In the genomic region with DNA sequence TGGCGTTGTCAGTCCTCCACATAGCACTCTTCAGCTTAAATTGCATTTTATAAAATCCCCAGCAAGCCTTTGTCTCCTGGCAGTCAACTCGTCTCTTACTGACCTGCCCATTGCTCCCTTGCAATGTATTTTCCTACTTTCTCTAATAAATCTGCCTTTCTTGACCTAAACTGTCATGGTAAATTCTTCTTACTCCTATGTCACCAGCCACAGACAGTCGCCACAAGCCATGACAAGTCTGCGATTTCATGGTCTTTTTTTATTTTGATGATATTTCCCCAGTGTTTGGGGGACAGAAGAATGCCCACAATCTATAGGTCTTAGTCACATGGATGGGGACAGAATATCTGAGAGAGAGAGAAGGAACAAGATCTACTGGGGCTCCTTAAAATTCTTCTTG, we compare ENCODE assay signal across 11 cellular contexts. TPM values are rescaled to one million over a fixed set of nuclear protein-coding genes. Genes with fewer than 3 reads are reported as not detected.
DNase-seq lines count a peak whose midpoint lies in the region; ATAC-seq and TF ChIP-seq lines count a peak whose summit lies in the region.
"Had no signal": no experiment of that assay in that cellular context is flagged by ENCODE, and none has a peak within 500 bp of the region (broad histone marks: within the 10 kb centered on the region; RNA-seq: fewer than 3 reads in every experiment).

No MANE protein-coding gene starts in this region.

- H3K36me3 Mint-ChIP-seq in activated T-helper 17 cell treated with anti-CD3 and anti-CD28 coated beads, Interleukin-2, amount 50 U/mL, for 72 hours (ENCODE audit: low read depth), result peaks cover 44% of the 10 kb centered on the region

- CTCF ChIA-PET in RWPE1 (lab: Yijun Ruan, JAX), result interaction anchor here (0.5 kb wide), 1 partner anchor 920 kb away, joined by 3 read pairs; no protein-coding TSS in a partner anchor

- H3K4me1 Mint-ChIP-seq in activated T-helper 17 cell treated with anti-CD3 and anti-CD28 coated beads, Interleukin-2, amount 50 U/mL, for 72 hours, result peaks cover 59% of the 10 kb centered on the region

- H3K27ac Mint-ChIP-seq in activated T-helper 17 cell treated with anti-CD3 and anti-CD28 coated beads, Interleukin-2, amount 50 U/mL, for 72 hours, result peak overlapping the region; percentile 96
- H3K27ac Mint-ChIP-seq: WTC11 had no signal

- peak; percentile 25 for DNase-seq in stimulated activated naive CD4-positive, alpha-beta T cell treated with Interleukin-2 at 50 U/mL for 16 hours (lab: John Stamatoyannopoulos, UW)
- no peak for DNase-seq in stimulated activated naive CD4-positive, alpha-beta T cell (lab: John Stamatoyannopoulos, UW)
- DNase-seq in DMS 273 (lab: John Stamatoyannopoulos, UW; ENCODE audit: unreplicated experiment) (no peak), H4 (ENCODE audit: low spot score) (no peak), 8988T (no peak), RWPE1 (ENCODE audit: low spot score) (no peak)
- DNase-seq: NCI-H2081 treated with DMSO at 0.1 percent for 48 hours had no signal

- no peaks in the 10 kb centered on the region for H3K27me3 Mint-ChIP-seq in activated T-helper 17 cell treated with anti-CD3 and anti-CD28 coated beads, Interleukin-2, amount 50 U/mL, for 72 hours

- POLR2A ChIA-PET in RWPE1 (lab: Yijun Ruan, JAX; ENCODE audit: low non-redundant PET), result no interaction called here

- peak overlapping the region; percentile 78 for H3K4me3 Mint-ChIP-seq in activated T-helper 17 cell treated with anti-CD3 and anti-CD28 coated beads, Interleukin-2, amount 50 U/mL, for 72 hours
- H3K4me3 Mint-ChIP-seq: WTC11 had no signal

- no peaks in the 10 kb centered on the region for H3K9me3 Mint-ChIP-seq in activated T-helper 17 cell treated with anti-CD3 and anti-CD28 coated beads, Interleukin-2, amount 50 U/mL, for 72 hours

- peak; percentile 16 for ATAC-seq in HG03103 (IDR thresholded peaks at IDR 0.05; ENCODE audit: low read depth, unreplicated experiment)
- ATAC-seq in activated T-helper 17 cell treated with anti-CD3 and anti-CD28 coated beads, Interleukin-2, amount 50 U/mL, for 72 hours (replicated peaks), result peak; percentile 73
- ATAC-seq: left lobe of liver, WTC11 had no signal

- H3K27ac ChIP-seq in RWPE1, result no peak overlapping the region

- TF ChIP-seq CTCF in RWPE1 (conservative IDR thresholded peaks at IDR 0.05; ENCODE audit: low read depth), result no peak

RNA-seq across cellular contexts. Expression of a gene that starts 8.4 kb away (rescaled TPM):
- 10 to 100 TPM; 34.6 to 35.4 TPM for total RNA-seq in activated T-helper 17 cell treated with anti-CD3 and anti-CD28 coated beads, Interleukin-2, amount 50 U/mL, for 72 hours
- total RNA-seq in H4 (2014; rRNA removed; shearing (Covaris generic)), result 7.9 and 11.5 TPM in 2 replicates

RNA-seq across cellular contexts. Expression of a gene that starts 28.0 kb away (rescaled TPM):
- total RNA-seq in activated T-helper 17 cell treated with anti-CD3 and anti-CD28 coated beads, Interleukin-2, amount 50 U/mL, for 72 hours, result 10 to 100 TPM; 30.1 to 46.7 TPM
- total RNA-seq in H4 (2014; rRNA removed; shearing (Covaris generic)), result 107 and 111 TPM in 2 replicates
